1 cellular context compared by ENCODE assay signal in the genomic region with DNA sequence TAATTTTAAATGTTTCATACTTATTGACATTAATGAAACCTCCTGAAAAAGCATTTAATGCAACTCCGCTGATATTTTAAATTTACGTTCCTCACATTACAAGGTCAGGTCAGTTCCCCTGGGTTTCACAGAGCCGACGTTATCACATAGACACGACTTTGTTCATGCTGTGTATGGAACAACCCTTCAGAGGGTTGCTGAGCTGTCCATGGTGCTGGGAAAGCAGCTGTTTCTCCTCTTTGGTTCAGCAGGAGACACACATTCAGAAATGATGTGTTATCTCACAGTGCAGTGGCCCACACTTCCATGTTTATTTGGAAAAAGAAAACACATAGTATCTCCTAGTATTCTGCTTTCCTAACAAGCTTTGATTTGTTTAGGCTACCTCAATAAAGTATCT.
TF ChIP-seq lines count a peak whose summit lies in the region.

No MANE protein-coding gene starts in this region.

TF ChIP-seq in HepG2, 621 proteins besides CTCF, POLR2A, EP300 and RAD21 (continued from another document and continues in another):
- TF ChIP-seq, protein P1, sequence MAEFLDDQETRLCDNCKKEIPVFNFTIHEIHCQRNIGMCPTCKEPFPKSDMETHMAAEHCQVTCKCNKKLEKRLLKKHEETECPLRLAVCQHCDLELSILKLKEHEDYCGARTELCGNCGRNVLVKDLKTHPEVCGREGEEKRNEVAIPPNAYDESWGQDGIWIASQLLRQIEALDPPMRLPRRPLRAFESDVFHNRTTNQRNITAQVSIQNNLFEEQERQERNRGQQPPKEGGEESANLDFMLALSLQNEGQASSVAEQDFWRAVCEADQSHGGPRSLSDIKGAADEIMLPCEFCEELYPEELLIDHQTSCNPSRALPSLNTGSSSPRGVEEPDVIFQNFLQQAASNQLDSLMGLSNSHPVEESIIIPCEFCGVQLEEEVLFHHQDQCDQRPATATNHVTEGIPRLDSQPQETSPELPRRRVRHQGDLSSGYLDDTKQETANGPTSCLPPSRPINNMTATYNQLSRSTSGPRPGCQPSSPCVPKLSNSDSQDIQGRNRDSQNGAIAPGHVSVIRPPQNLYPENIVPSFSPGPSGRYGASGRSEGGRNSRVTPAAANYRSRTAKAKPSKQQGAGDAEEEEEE (CRISPR knock-in tag; IDR thresholded peaks at IDR 0.05; ENCODE audit: borderline replicate concordance) = no peak
- TF ChIP-seq HNRNPUL1 (IDR thresholded peaks at IDR 0.05; ENCODE audit: low read depth, low read length) (no peak), SAP130 (CRISPR knock-in tag; IDR thresholded peaks at IDR 0.05; ENCODE audit: low read depth) (peak; percentile 36; the same call in 1 of the 2 replicates), NFKBIZ (CRISPR knock-in tag; IDR thresholded peaks at IDR 0.05) (no peak), SALL1 (CRISPR knock-in tag; IDR thresholded peaks at IDR 0.05) (no peak; the same call in 1 of the 2 replicates), RAD51 (IDR thresholded peaks at IDR 0.05; ENCODE audit: borderline replicate concordance) (no peak), SSRP1 (CRISPR knock-in tag; IDR thresholded peaks at IDR 0.05) (no peak), KLF15 (CRISPR knock-in tag; IDR thresholded peaks at IDR 0.05; ENCODE audit: borderline replicate concordance) (no peak), ZNF225 (CRISPR knock-in tag; IDR thresholded peaks at IDR 0.05) (no peak), HES4 (CRISPR knock-in tag; IDR thresholded peaks at IDR 0.05; ENCODE audit: borderline replicate concordance) (no peak), CBX2 (IDR thresholded peaks at IDR 0.05; ENCODE audit: low read depth, low read length) (no peak), CBX2 (CRISPR knock-in tag; IDR thresholded peaks at IDR 0.05; ENCODE audit: low read depth) (no peak), KLF11 (CRISPR knock-in tag; IDR thresholded peaks at IDR 0.05) (no peak), MEIS2 (CRISPR knock-in tag; IDR thresholded peaks at IDR 0.05) (peak; percentile 51; the same call in 1 of the 2 replicates), ZNF331 (CRISPR knock-in tag; IDR thresholded peaks at IDR 0.05) (peak; percentile 57; the same call in 1 of the 2 replicates), MXI1 (IDR thresholded peaks at IDR 0.05; ENCODE audit: borderline replicate concordance, low read depth, low read length) (no peak), MZF1 (CRISPR knock-in tag; IDR thresholded peaks at IDR 0.05; ENCODE audit: borderline replicate concordance) (no peak), MAFG (CRISPR knock-in tag; IDR thresholded peaks at IDR 0.05) (no peak), ZNF124 (CRISPR knock-in tag; IDR thresholded peaks at IDR 0.05) (no peak), ASH2L (IDR thresholded peaks at IDR 0.05; ENCODE audit: insufficient read length, low read depth, low read length) (no peak), ZNF841 (CRISPR knock-in tag; IDR thresholded peaks at IDR 0.05; ENCODE audit: borderline replicate concordance) (no peak), RBAK (CRISPR knock-in tag; IDR thresholded peaks at IDR 0.05) (no peak)
- TF ChIP-seq, protein P2, sequence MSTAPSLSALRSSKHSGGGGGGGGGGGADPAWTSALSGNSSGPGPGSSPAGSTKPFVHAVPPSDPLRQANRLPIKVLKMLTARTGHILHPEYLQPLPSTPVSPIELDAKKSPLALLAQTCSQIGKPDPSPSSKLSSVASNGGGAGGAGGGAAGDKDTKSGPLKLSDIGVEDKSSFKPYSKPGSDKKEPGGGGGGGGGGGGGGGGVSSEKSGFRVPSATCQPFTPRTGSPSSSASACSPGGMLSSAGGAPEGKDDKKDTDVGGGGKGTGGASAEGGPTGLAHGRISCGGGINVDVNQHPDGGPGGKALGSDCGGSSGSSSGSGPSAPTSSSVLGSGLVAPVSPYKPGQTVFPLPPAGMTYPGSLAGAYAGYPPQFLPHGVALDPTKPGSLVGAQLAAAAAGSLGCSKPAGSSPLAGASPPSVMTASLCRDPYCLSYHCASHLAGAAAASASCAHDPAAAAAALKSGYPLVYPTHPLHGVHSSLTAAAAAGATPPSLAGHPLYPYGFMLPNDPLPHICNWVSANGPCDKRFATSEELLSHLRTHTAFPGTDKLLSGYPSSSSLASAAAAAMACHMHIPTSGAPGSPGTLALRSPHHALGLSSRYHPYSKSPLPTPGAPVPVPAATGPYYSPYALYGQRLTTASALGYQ (CRISPR knock-in tag; IDR thresholded peaks at IDR 0.05) = no peak
- TF ChIP-seq, protein P3, sequence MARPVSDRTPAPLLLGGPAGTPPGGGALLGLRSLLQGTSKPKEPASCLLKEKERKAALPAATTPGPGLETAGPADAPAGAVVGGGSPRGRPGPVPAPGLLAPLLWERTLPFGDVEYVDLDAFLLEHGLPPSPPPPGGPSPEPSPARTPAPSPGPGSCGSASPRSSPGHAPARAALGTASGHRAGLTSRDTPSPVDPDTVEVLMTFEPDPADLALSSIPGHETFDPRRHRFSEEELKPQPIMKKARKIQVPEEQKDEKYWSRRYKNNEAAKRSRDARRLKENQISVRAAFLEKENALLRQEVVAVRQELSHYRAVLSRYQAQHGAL (CRISPR knock-in tag; IDR thresholded peaks at IDR 0.05; ENCODE audit: not compliant biosample characterization) = no peak
- TF ChIP-seq, protein P4, sequence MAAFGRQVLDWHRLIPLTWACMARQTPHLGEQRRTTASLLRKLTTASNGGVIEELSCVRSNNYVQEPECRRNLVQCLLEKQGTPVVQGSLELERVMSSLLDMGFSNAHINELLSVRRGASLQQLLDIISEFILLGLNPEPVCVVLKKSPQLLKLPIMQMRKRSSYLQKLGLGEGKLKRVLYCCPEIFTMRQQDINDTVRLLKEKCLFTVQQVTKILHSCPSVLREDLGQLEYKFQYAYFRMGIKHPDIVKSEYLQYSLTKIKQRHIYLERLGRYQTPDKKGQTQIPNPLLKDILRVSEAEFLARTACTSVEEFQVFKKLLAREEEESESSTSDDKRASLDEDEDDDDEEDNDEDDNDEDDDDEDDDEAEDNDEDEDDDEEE (CRISPR knock-in tag; IDR thresholded peaks at IDR 0.05) = no peak
- TF ChIP-seq, protein P5, sequence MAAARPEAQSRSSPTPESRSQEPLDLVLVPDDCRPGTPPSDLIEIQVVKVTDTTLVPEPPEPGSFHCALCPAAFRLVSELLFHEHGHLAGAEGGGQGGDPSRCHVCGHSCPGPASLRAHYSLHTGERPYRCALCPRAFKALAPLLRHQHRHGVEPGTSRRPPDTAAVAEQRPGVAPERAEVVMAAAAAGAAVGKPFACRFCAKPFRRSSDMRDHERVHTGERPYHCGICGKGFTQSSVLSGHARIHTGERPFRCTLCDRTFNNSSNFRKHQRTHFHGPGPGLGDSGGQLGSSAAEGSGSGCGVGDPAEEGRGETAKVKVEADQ (CRISPR knock-in tag; IDR thresholded peaks at IDR 0.05; ENCODE audit: borderline replicate concordance) = no peak
- TF ChIP-seq, protein P6, sequence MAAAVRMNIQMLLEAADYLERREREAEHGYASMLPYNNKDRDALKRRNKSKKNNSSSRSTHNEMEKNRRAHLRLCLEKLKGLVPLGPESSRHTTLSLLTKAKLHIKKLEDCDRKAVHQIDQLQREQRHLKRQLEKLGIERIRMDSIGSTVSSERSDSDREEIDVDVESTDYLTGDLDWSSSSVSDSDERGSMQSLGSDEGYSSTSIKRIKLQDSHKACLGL (CRISPR knock-in tag; IDR thresholded peaks at IDR 0.05) = no peak
- TF ChIP-seq, protein P7, sequence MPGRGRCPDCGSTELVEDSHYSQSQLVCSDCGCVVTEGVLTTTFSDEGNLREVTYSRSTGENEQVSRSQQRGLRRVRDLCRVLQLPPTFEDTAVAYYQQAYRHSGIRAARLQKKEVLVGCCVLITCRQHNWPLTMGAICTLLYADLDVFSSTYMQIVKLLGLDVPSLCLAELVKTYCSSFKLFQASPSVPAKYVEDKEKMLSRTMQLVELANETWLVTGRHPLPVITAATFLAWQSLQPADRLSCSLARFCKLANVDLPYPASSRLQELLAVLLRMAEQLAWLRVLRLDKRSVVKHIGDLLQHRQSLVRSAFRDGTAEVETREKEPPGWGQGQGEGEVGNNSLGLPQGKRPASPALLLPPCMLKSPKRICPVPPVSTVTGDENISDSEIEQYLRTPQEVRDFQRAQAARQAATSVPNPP (CRISPR knock-in tag; IDR thresholded peaks at IDR 0.05) = no peak
- TF ChIP-seq, protein P8, sequence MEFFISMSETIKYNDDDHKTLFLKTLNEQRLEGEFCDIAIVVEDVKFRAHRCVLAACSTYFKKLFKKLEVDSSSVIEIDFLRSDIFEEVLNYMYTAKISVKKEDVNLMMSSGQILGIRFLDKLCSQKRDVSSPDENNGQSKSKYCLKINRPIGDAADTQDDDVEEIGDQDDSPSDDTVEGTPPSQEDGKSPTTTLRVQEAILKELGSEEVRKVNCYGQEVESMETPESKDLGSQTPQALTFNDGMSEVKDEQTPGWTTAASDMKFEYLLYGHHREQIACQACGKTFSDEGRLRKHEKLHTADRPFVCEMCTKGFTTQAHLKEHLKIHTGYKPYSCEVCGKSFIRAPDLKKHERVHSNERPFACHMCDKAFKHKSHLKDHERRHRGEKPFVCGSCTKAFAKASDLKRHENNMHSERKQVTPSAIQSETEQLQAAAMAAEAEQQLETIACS (CRISPR knock-in tag; IDR thresholded peaks at IDR 0.05) = no peak
- TF ChIP-seq, protein P9, sequence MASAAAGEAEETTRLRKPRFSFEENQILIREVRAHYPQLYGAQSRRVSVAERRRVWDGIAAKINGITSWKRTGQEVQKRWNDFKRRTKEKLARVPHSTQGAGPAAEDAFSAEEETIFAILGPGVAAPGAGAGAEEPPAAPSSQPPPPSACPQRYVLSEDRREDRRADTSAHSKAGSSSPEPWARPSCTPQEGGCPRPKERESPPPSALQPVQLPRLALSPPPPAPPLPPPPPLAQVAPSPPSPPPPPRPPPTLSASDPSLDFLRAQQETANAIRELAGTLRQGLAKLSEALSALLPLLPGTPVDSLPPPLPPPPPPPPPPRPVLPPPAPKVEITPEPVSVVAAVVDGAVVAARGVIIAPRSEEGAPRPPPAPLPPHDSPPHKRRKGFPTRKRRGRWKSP (CRISPR knock-in tag; IDR thresholded peaks at IDR 0.05) = no peak
- TF ChIP-seq, protein P10, sequence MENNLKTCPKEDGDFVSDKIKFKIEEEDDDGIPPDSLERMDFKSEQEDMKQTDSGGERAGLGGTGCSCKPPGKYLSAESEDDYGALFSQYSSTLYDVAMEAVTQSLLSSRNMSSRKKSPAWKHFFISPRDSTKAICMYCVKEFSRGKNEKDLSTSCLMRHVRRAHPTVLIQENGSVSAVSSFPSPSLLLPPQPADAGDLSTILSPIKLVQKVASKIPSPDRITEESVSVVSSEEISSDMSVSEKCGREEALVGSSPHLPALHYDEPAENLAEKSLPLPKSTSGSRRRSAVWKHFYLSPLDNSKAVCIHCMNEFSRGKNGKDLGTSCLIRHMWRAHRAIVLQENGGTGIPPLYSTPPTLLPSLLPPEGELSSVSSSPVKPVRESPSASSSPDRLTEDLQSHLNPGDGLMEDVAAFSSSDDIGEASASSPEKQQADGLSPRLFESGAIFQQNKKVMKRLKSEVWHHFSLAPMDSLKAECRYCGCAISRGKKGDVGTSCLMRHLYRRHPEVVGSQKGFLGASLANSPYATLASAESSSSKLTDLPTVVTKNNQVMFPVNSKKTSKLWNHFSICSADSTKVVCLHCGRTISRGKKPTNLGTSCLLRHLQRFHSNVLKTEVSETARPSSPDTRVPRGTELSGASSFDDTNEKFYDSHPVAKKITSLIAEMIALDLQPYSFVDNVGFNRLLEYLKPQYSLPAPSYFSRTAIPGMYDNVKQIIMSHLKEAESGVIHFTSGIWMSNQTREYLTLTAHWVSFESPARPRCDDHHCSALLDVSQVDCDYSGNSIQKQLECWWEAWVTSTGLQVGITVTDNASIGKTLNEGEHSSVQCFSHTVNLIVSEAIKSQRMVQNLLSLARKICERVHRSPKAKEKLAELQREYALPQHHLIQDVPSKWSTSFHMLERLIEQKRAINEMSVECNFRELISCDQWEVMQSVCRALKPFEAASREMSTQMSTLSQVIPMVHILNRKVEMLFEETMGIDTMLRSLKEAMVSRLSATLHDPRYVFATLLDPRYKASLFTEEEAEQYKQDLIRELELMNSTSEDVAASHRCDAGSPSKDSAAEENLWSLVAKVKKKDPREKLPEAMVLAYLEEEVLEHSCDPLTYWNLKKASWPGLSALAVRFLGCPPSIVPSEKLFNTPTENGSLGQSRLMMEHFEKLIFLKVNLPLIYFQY (CRISPR knock-in tag; IDR thresholded peaks at IDR 0.05; ENCODE audit: borderline replicate concordance) = no peak
- TF ChIP-seq, protein P11, sequence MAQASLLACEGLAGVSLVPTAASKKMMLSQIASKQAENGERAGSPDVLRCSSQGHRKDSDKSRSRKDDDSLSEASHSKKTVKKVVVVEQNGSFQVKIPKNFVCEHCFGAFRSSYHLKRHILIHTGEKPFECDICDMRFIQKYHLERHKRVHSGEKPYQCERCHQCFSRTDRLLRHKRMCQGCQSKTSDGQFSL (CRISPR knock-in tag; IDR thresholded peaks at IDR 0.05) = no peak
- TF ChIP-seq, protein P12, sequence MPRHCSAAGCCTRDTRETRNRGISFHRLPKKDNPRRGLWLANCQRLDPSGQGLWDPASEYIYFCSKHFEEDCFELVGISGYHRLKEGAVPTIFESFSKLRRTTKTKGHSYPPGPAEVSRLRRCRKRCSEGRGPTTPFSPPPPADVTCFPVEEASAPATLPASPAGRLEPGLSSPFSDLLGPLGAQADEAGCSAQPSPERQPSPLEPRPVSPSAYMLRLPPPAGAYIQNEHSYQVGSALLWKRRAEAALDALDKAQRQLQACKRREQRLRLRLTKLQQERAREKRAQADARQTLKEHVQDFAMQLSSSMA (CRISPR knock-in tag; IDR thresholded peaks at IDR 0.05) = no peak
